15 cellular contexts compared by ENCODE assay signal in genomic region chr20:24981750-24982149, GRCh38. TPM values are rescaled to one million over a fixed set of nuclear protein-coding genes. Genes with fewer than 3 reads are reported as not detected.
DNase-seq lines count a peak whose midpoint lies in the region; ATAC-seq and TF ChIP-seq lines count a peak whose summit lies in the region.
"Had no signal": no experiment of that assay in that cellular context is flagged by ENCODE, and none has a peak within 500 bp of the region (broad histone marks: within the 10 kb centered on the region; RNA-seq: fewer than 3 reads in every experiment).

No MANE protein-coding gene starts in this region.

- no peak overlapping the region for H3K9ac ChIP-seq in DND-41 (ENCODE audit: low read depth, low read length)
- H3K9ac ChIP-seq: BLaER1 had no signal

- CTCF ChIA-PET in activated CD8-positive, alpha-beta memory T cell treated with anti-CD3 and anti-CD28 coated beads, Interleukin-2, amount 10 ng/mL, durations not matched to agents 7 days and 5 days (lab: Charles Lee): interaction anchor here (1.1 kb wide), 1 partner anchor 75 kb away, joined by 3 read pairs; no protein-coding TSS in a partner anchor

- ATAC-seq in DND-41 (ENCODE audit: insufficient read depth, low read depth): no peak
- peak; percentile 63 for ATAC-seq in activated CD8-positive, alpha-beta memory T cell treated with anti-CD3 and anti-CD28 coated beads, Interleukin-2, amount 10 ng/mL, durations not matched to agents 7 days and 5 days
- ATAC-seq in sciatic nerve: peak; percentile 83
- no peak for ATAC-seq in gastrocnemius medialis
- ATAC-seq in GM18868 (IDR thresholded peaks at IDR 0.05; ENCODE audit: unreplicated experiment): no peak

- H3K79me2 ChIP-seq in DND-41 (ENCODE audit: insufficient read depth, low read length): peaks cover 84% of the 10 kb centered on the region

- H3K9me3 ChIP-seq in DND-41 (ENCODE audit: insufficient read depth, low read length, severe bottlenecking): peaks cover 7% of the 10 kb centered on the region
- H3K9me3 ChIP-seq in left ventricle myocardium inferior (replicated peaks): peaks cover under 1% of the 10 kb centered on the region
- no peaks in the 10 kb centered on the region for H3K9me3 ChIP-seq in gastrocnemius medialis
- H3K9me3 ChIP-seq: SJSA1 had no signal

- no peak overlapping the region for H2AFZ ChIP-seq in DND-41 (ENCODE audit: low read depth, low read length)

- no peak overlapping the region for H3K4me3 Mint-ChIP-seq in activated CD8-positive, alpha-beta memory T cell treated with anti-CD3 and anti-CD28 coated beads, Interleukin-2, amount 10 ng/mL, durations not matched to agents 7 days and 5 days

- DNase-seq in DND-41 (peak; percentile 2), left ventricle myocardium inferior (peak; percentile 49), sciatic nerve (ENCODE audit: low spot score) (no peak), DMS 273 (lab: John Stamatoyannopoulos, UW; ENCODE audit: unreplicated experiment) (no peak), gastrocnemius medialis (no peak)
- DNase-seq in activated CD8-positive, alpha-beta memory T cell treated with anti-CD3 and anti-CD28 coated beads, Interleukin-2, amount 10 ng/mL, durations not matched to agents 7 days and 5 days: peak; percentile 47
- DNase-seq in stimulated activated CD4-positive, alpha-beta T cell treated with anti-CD3 and anti-CD28 coated beads, Interleukin-15, amount 100 ng/mL, for 24 hours: no peak
- DNase-seq: cortex of kidney; GF-D8; NCI-H2107; stimulated activated CD4-positive, alpha-beta T cell treated with anti-CD3 and anti-CD28 coated beads, Interleukin-1b, Interleukin-23, amount 100 ng/mL, for 48 hours had no signal

- H3K27ac ChIP-seq in DND-41 (ENCODE audit: low read length): no peak overlapping the region
- no peak overlapping the region for H3K27ac ChIP-seq in left ventricle myocardium inferior (replicated peaks)
- H3K27ac ChIP-seq in gastrocnemius medialis: no peak overlapping the region
- H3K27ac ChIP-seq: BLaER1, SJSA1 had no signal

- peaks cover 63% of the 10 kb centered on the region for H3K4me1 Mint-ChIP-seq in activated CD8-positive, alpha-beta memory T cell treated with anti-CD3 and anti-CD28 coated beads, Interleukin-2, amount 10 ng/mL, durations not matched to agents 7 days and 5 days

- intact Hi-C loops in left ventricle myocardium inferior (cut with micrococcal nuclease): no loop called here
- intact Hi-C loops in sciatic nerve (cut with DNase I): no loop called here
- intact Hi-C loops in gastrocnemius medialis (cut with DNase I; ENCODE audit: low total_unique reads): no loop called here

- H3K4me1 ChIP-seq in DND-41 (ENCODE audit: insufficient read depth, low read length) (peaks cover 14% of the 10 kb centered on the region), left ventricle myocardium inferior (peaks cover 29% of the 10 kb centered on the region), gastrocnemius medialis (peaks cover 26 to 28% of the 10 kb centered on the region in 2 donors)
- H3K4me1 ChIP-seq: SJSA1 had no signal

- no peak overlapping the region for H3K4me3 ChIP-seq in DND-41 (ENCODE audit: low read depth in 1 of 2, low read length in 2 of 2)
- no peak overlapping the region for H3K4me3 ChIP-seq in left ventricle myocardium inferior
- H3K4me3 ChIP-seq in gastrocnemius medialis: no peak overlapping the region
- H3K4me3 ChIP-seq: BLaER1, SJSA1 had no signal

- no peak for TF ChIP-seq POLR2A in gastrocnemius medialis (IDR thresholded peaks at IDR 0.05)

- H4K20me1 ChIP-seq in DND-41 (ENCODE audit: insufficient read depth, low read length): peaks cover 23% of the 10 kb centered on the region; the same call in 1 of the 2 replicates

- H3K27me3 ChIP-seq in DND-41 (ENCODE audit: insufficient read depth, low read length, poor library complexity) (no peaks in the 10 kb centered on the region), left ventricle myocardium inferior (ENCODE audit: low read depth) (no peaks in the 10 kb centered on the region), gastrocnemius medialis (no peaks in the 10 kb centered on the region)
- H3K27me3 ChIP-seq: BLaER1, SJSA1 had no signal

- TF ChIP-seq CTCF in DND-41 (IDR thresholded peaks at IDR 0.05; ENCODE audit: borderline replicate concordance, extremely low read depth, low read length, poor library complexity, severe bottlenecking) (no peak), left ventricle myocardium inferior (IDR thresholded peaks at IDR 0.05; ENCODE audit: borderline replicate concordance) (no peak), gastrocnemius medialis (IDR thresholded peaks at IDR 0.05 in 4 of 5, conservative IDR thresholded peaks at IDR 0.05 in 1 of 5) (no peak)

- H3K36me3 ChIP-seq in DND-41 (ENCODE audit: insufficient read depth, low read length) (peaks cover 76% of the 10 kb centered on the region), left ventricle myocardium inferior (peaks cover 23% of the 10 kb centered on the region), gastrocnemius medialis (peaks cover 0 to 24% of the 10 kb centered on the region in 2 donors)

- peaks cover 4% of the 10 kb centered on the region for H3K9me3 Mint-ChIP-seq in activated CD8-positive, alpha-beta memory T cell treated with anti-CD3 and anti-CD28 coated beads, Interleukin-2, amount 10 ng/mL, durations not matched to agents 7 days and 5 days (ENCODE audit: low read depth)

- H3K36me3 Mint-ChIP-seq in activated CD8-positive, alpha-beta memory T cell treated with anti-CD3 and anti-CD28 coated beads, Interleukin-2, amount 10 ng/mL, durations not matched to agents 7 days and 5 days: peaks cover 67% of the 10 kb centered on the region

- H3K27me3 Mint-ChIP-seq in activated CD8-positive, alpha-beta memory T cell treated with anti-CD3 and anti-CD28 coated beads, Interleukin-2, amount 10 ng/mL, durations not matched to agents 7 days and 5 days: no peaks in the 10 kb centered on the region

- peak overlapping the region; percentile 82 for H3K27ac Mint-ChIP-seq in activated CD8-positive, alpha-beta memory T cell treated with anti-CD3 and anti-CD28 coated beads, Interleukin-2, amount 10 ng/mL, durations not matched to agents 7 days and 5 days

- in situ Hi-C loops in gastrocnemius medialis (cut with MboI; ENCODE audit: low sequenced_read_pairs in 4 of 4): loop anchor here (25.0 kb wide), 5 partner anchors 206 to 1344 kb away; partner anchors contain the start of genes CST3 (in 1 of the 4) and ENTPD6 (in 1 of the 4)

- H3K4me2 ChIP-seq in DND-41 (ENCODE audit: insufficient read depth, low read length): no peak overlapping the region
- H3K4me2 ChIP-seq: BLaER1 had no signal

RNA-seq across cellular contexts. Expression of gene APMAP, which starts 10.8 kb away (rescaled TPM):
- 10 to 100 TPM; 47.5 to 56.0 TPM for total RNA-seq in activated CD8-positive, alpha-beta memory T cell treated with anti-CD3 and anti-CD28 coated beads, Interleukin-2, amount 10 ng/mL, durations not matched to agents 7 days and 5 days
- 23.8 TPM for total RNA-seq in left ventricle myocardium inferior
- total RNA-seq in sciatic nerve: 47.3 TPM
- 100 to 1,000 TPM in 1 of 4 donors, 10 to 100 TPM in 3; 24.2 to 108 (median 29.3) TPM for total RNA-seq in gastrocnemius medialis

RNA-seq across cellular contexts. Expression of gene CST7, which starts 32.7 kb away (rescaled TPM):
- total RNA-seq in activated CD8-positive, alpha-beta memory T cell treated with anti-CD3 and anti-CD28 coated beads, Interleukin-2, amount 10 ng/mL, durations not matched to agents 7 days and 5 days: 100 to 1,000 TPM; 177 to 202 TPM
- 0.66 TPM for total RNA-seq in left ventricle myocardium inferior
- 6.7 TPM for total RNA-seq in sciatic nerve
- total RNA-seq in gastrocnemius medialis: 1 to 10 TPM in 2 of 4 donors, under 1 TPM in 1, not detected in 1; 0.91 to 1.9 (median 1.0) TPM
- total RNA-seq: LHCN-M2, SJSA1 had no signal

Comparison
In these comparisons a context has a peak if more than half of its experiments do, and no peak if none do; other contexts are left out.
1. ATAC-seq: peak in activated CD8-positive, alpha-beta memory T cell treated with anti-CD3 and anti-CD28 coated beads, Interleukin-2, amount 10 ng/mL, durations not matched to agents 7 days and 5 days (single experiment) and sciatic nerve (single experiment); none in DND-41 (single experiment), gastrocnemius medialis (0 of 2) and GM18868 (single experiment).
2. DNase-seq: peak in DND-41 (single experiment), activated CD8-positive, alpha-beta memory T cell treated with anti-CD3 and anti-CD28 coated beads, Interleukin-2, amount 10 ng/mL, durations not matched to agents 7 days and 5 days (single experiment) and left ventricle myocardium inferior (single experiment); none in sciatic nerve (single experiment), DMS 273 (single experiment), gastrocnemius medialis (0 of 2) and stimulated activated CD4-positive, alpha-beta T cell treated with anti-CD3 and anti-CD28 coated beads, Interleukin-15, amount 100 ng/mL, for 24 hours (single experiment).
3. RNA of gene CST7, which starts 32.7 kb away (total RNA-seq): 177 to 202 TPM in activated CD8-positive, alpha-beta memory T cell treated with anti-CD3 and anti-CD28 coated beads, Interleukin-2, amount 10 ng/mL, durations not matched to agents 7 days and 5 days; 6.7 TPM in sciatic nerve (single experiment), 0.91 to 1.9 TPM in gastrocnemius medialis and 0.66 TPM in left ventricle myocardium inferior (single experiment); every median in the first group is over 10 times any median in the second.